In genomic region chr15:27990411-27991338, GRCh38 we compare ENCODE assay signal across 25 cellular contexts.
DNase-seq lines count a peak whose midpoint lies in the region; ATAC-seq and TF ChIP-seq lines count a peak whose summit lies in the region.
"Had no signal": no experiment of that assay in that cellular context is flagged by ENCODE, and none has a peak within 500 bp of the region (broad histone marks: within the 10 kb centered on the region; RNA-seq: fewer than 3 reads in every experiment).

No MANE protein-coding gene starts in this region.

- DNase-seq in COR-L47 (lab: John Stamatoyannopoulos, UW) (peak; percentile 29), NCI-H1105 treated with DMSO at 0.1 percent for 48 hours (lab: John Stamatoyannopoulos, UW) (peak; percentile 61), NCI-H524 treated with DMSO at 0.1 percent for 48 hours (lab: John Stamatoyannopoulos, UW) (peak; percentile 90), cerebellum (ENCODE audit: low spot score) (peak; percentile 71), ascending aorta (ENCODE audit: low spot score in 2 of 2) (no peak), left colon (no peak), GM20000 (ENCODE audit: low spot score) (no peak)
- DNase-seq: activated CD4-positive, CD25-positive, alpha-beta regulatory T cell treated with anti-CD3 and anti-CD28 coated beads, Interleukin-2, amount 50 U/mL, for 72 hours; activated CD8-positive, alpha-beta memory T cell treated with anti-CD3 and anti-CD28 coated beads for 24 hours; activated gamma-delta T cell treated with Interleukin-2 at 50 U/mL for 16 hours; activated naive CD8-positive, alpha-beta T cell treated with anti-CD3 and anti-CD28 coated beads, Interleukin-2, amount 50 U/mL, for 24 hours; activated T-cell treated with anti-CD3 and anti-CD28 coated beads, Interleukin-2, amount 50 U/mL, for 1 hour; effector CD4-positive, alpha-beta T cell; heart left ventricle; Karpas-422; mesendoderm; naive B cell; occipital lobe; PC-9; SHP77 treated with DMSO at 0.1 percent for 48 hours; T-helper 1 cell; upper lobe of right lung had no signal

- peaks cover 0 to 5% of the 10 kb centered on the region in 2 donors for H3K36me3 ChIP-seq in ascending aorta
- H3K36me3 ChIP-seq: heart left ventricle, upper lobe of right lung had no signal

- ATAC-seq in GM18511 (IDR thresholded peaks at IDR 0.05; ENCODE audit: unreplicated experiment): no peak
- ATAC-seq in left colon: no peak
- ATAC-seq: activated naive CD8-positive, alpha-beta T cell treated with anti-CD3 and anti-CD28 coated beads, Interleukin-2, amount 50 U/mL, for 24 hours; HCT116; heart left ventricle had no signal

- no peaks in the 10 kb centered on the region for H3K27me3 ChIP-seq in ascending aorta
- H3K27me3 ChIP-seq: upper lobe of right lung had no signal

- TF ChIP-seq CTCF in ascending aorta (IDR thresholded peaks at IDR 0.05) (no peak), GM20000 (IDR thresholded peaks at IDR 0.05; ENCODE audit: extremely low read depth, missing control alignments) (no peak)

- no peaks in the 10 kb centered on the region for H3K9me3 ChIP-seq in ascending aorta
- H3K9me3 ChIP-seq: heart left ventricle, upper lobe of right lung had no signal

- H3K4me3 ChIP-seq in ascending aorta: no peak overlapping the region
- H3K4me3 ChIP-seq: heart left ventricle, PC-9, upper lobe of right lung had no signal

- no peaks in the 10 kb centered on the region for H3K4me1 ChIP-seq in ascending aorta
- H3K4me1 ChIP-seq: heart left ventricle, upper lobe of right lung had no signal

- H3K27ac ChIP-seq in ascending aorta: no peak overlapping the region
- H3K27ac ChIP-seq: epithelial cell of prostate, heart left ventricle, PC-9, upper lobe of right lung had no signal

- intact Hi-C loops in ascending aorta (cut with DNase I) (no loop called here), left colon (cut with DNase I, micrococcal nuclease) (no loop called here)

Comparison
In these comparisons a context has a peak if more than half of its experiments do, and no peak if none do; other contexts are left out.
1. DNase-seq: peak in COR-L47 (single experiment), NCI-H1105 treated with DMSO at 0.1 percent for 48 hours (single experiment), NCI-H524 treated with DMSO at 0.1 percent for 48 hours (single experiment) and cerebellum (single experiment); none in ascending aorta (0 of 2), left colon (0 of 2) and GM20000 (single experiment).